Comparison of ENCODE assay signal across 24 cellular contexts in genomic region chr12:72077111-72077820, GRCh38.
DNase-seq lines count a peak whose midpoint lies in the region; ATAC-seq, FAIRE-seq and TF ChIP-seq lines count a peak whose summit lies in the region.
"Had no signal": no experiment of that assay in that cellular context is flagged by ENCODE, and none has a peak within 500 bp of the region (broad histone marks: within the 10 kb centered on the region; RNA-seq: fewer than 3 reads in every experiment).

No MANE protein-coding gene starts in this region.

- H3K79me2 ChIP-seq in H1 (ENCODE audit: control insufficient read depth in 1 of 2, insufficient read depth in 2 of 2, low read length in 2 of 2): no peaks in the 10 kb centered on the region
- H3K79me2 ChIP-seq in OCI-LY7 (ENCODE audit: insufficient read depth, low read depth, low read length): no peaks in the 10 kb centered on the region

- H3K14ac ChIP-seq in H1 (ENCODE audit: insufficient read length): no peak overlapping the region
- no peak overlapping the region for H3K14ac ChIP-seq in neuronal stem cell (ENCODE audit: low read length)

- H3K4me1 ChIP-seq in H1 (replicated peaks in 1 of 4; ENCODE audit: control insufficient read depth in 3 of 4, insufficient read depth in 4 of 4, low read length in 3 of 4): no peaks in the 10 kb centered on the region
- H3K4me1 ChIP-seq in neuronal stem cell (ENCODE audit: control insufficient read depth in 2 of 2, insufficient read depth in 1 of 2, low read depth in 1 of 2, low read length in 2 of 2): no peaks in the 10 kb centered on the region
- no peaks in the 10 kb centered on the region for H3K4me1 ChIP-seq in OCI-LY7 (ENCODE audit: insufficient read depth, low read length, poor library complexity, severe bottlenecking)
- H3K4me1 ChIP-seq: body of pancreas, Peyer's patch, SJSA1, upper lobe of left lung had no signal

- no peak overlapping the region for H3K56ac ChIP-seq in H1 (replicated peaks; ENCODE audit: insufficient read length, low read depth, low read length)

- no peak overlapping the region for H2BK20ac ChIP-seq in H1 (ENCODE audit: low read length)

- in situ Hi-C loops in G401 (cut with HindIII; ENCODE audit: low sequenced_read_pairs): no loop called here

- no peaks in the 10 kb centered on the region for H3K4me1 Mint-ChIP-seq in activated CD4-positive, alpha-beta T cell treated with anti-CD3 and anti-CD28 coated beads, Interleukin-2, amount 10 ng/mL, durations not matched to agents 24 days and 14 days
- H3K4me1 Mint-ChIP-seq: naive thymus-derived CD4-positive, alpha-beta T cell; T-cell had no signal

- no peak for ATAC-seq in HG03175 (IDR thresholded peaks at IDR 0.05; ENCODE audit: unreplicated experiment)
- ATAC-seq: body of pancreas; naive thymus-derived CD4-positive, alpha-beta T cell; T-cell had no signal

- H2BK15ac ChIP-seq in H1 (ENCODE audit: low read length): no peak overlapping the region
- no peak overlapping the region for H2BK15ac ChIP-seq in neuronal stem cell (ENCODE audit: low read length)

- H3K9me3 Mint-ChIP-seq in activated CD4-positive, alpha-beta T cell treated with anti-CD3 and anti-CD28 coated beads, Interleukin-2, amount 10 ng/mL, durations not matched to agents 24 days and 14 days: no peaks in the 10 kb centered on the region

- H4K20me1 ChIP-seq in H1 (replicated peaks in 1 of 2; ENCODE audit: control insufficient read depth in 1 of 2, insufficient read depth in 2 of 2, low read length in 2 of 2) (no peaks in the 10 kb centered on the region), OCI-LY7 (ENCODE audit: insufficient read depth, low read length) (no peaks in the 10 kb centered on the region)

- H3K36me3 ChIP-seq in H1 (ENCODE audit: control insufficient read depth in 2 of 4, insufficient read depth in 4 of 4, low read length in 3 of 4) (no peaks in the 10 kb centered on the region), neuronal stem cell (replicated peaks in 1 of 2; ENCODE audit: control insufficient read depth in 2 of 2, insufficient read depth in 2 of 2, low read length in 2 of 2) (no peaks in the 10 kb centered on the region), OCI-LY7 (ENCODE audit: insufficient read depth, low read length) (no peaks in the 10 kb centered on the region)
- H3K36me3 ChIP-seq: Peyer's patch, SJSA1, upper lobe of left lung had no signal

- H4K5ac ChIP-seq in H1 (ENCODE audit: insufficient read length, low read depth, low read length): no peak overlapping the region

- H3K4me3 ChIP-seq in H1 (ENCODE audit: extremely low read depth in 1 of 4, insufficient read depth in 2 of 4, low read depth in 3 of 4, low read length in 4 of 4): no peak overlapping the region
- no peak overlapping the region for H3K4me3 ChIP-seq in neuronal stem cell (ENCODE audit: low read length in 2 of 2)
- H3K4me3 ChIP-seq in OCI-LY7 (ENCODE audit: low read depth, low read length, poor library complexity, severe bottlenecking): no peak overlapping the region
- H3K4me3 ChIP-seq: body of pancreas, Peyer's patch, SJSA1, smooth muscle cell, upper lobe of left lung had no signal

- no peaks in the 10 kb centered on the region for H3K9me3 ChIP-seq in H1 (ENCODE audit: insufficient read depth in 2 of 2, low read depth in 1 of 2, low read length in 1 of 2)
- no peaks in the 10 kb centered on the region for H3K9me3 ChIP-seq in neuronal stem cell (replicated peaks in 1 of 2; ENCODE audit: control insufficient read depth in 2 of 2, insufficient read depth in 1 of 2, low read depth in 1 of 2, low read length in 2 of 2)
- no peaks in the 10 kb centered on the region for H3K9me3 ChIP-seq in OCI-LY7 (ENCODE audit: low read length)
- H3K9me3 ChIP-seq: body of pancreas, Peyer's patch, SJSA1, upper lobe of left lung had no signal

- H3K23ac ChIP-seq in H1 (ENCODE audit: insufficient read length): no peak overlapping the region
- H3K23ac ChIP-seq in neuronal stem cell (ENCODE audit: low read depth, low read length, poor library complexity): no peak overlapping the region

- no peaks in the 10 kb centered on the region for H3K9me2 ChIP-seq in OCI-LY7 (ENCODE audit: insufficient read depth, low read length)

- H3K4me2 ChIP-seq in H1 (ENCODE audit: insufficient read depth in 1 of 2, low read depth in 2 of 2, low read length in 2 of 2): no peak overlapping the region
- H3K4me2 ChIP-seq in neuronal stem cell (ENCODE audit: insufficient read depth, low read length, poor library complexity, severe bottlenecking): no peak overlapping the region
- H3K4me2 ChIP-seq in OCI-LY7 (ENCODE audit: low read length): no peak overlapping the region
- H3K4me2 ChIP-seq: smooth muscle cell had no signal

- TF ChIP-seq CTCF in H1 (IDR thresholded peaks at IDR 0.05; ENCODE audit: control extremely low read depth in 1 of 3, insufficient read depth in 1 of 3, low read depth in 1 of 3, low read length in 3 of 3) (no peak), OCI-LY7 (conservative IDR thresholded peaks at IDR 0.05; ENCODE audit: low read length) (no peak)

- TF ChIP-seq POLR2A in H1 (IDR thresholded peaks at IDR 0.05; ENCODE audit: control extremely low read depth in 1 of 2, low read depth in 2 of 2, low read length in 2 of 2): no peak

- H3K27ac Mint-ChIP-seq in activated CD4-positive, alpha-beta T cell treated with anti-CD3 and anti-CD28 coated beads, Interleukin-2, amount 10 ng/mL, durations not matched to agents 24 days and 14 days: no peak overlapping the region
- H3K27ac Mint-ChIP-seq: naive thymus-derived CD4-positive, alpha-beta T cell; T-cell had no signal

- TF ChIP-seq RAD21 in H1 (IDR thresholded peaks at IDR 0.05 in 1 of 2, conservative IDR thresholded peaks at IDR 0.05 in 1 of 2; ENCODE audit: low read depth in 2 of 2, low read length in 2 of 2): no peak

- H3K79me1 ChIP-seq in H1 (ENCODE audit: low read depth, low read length) (no peaks in the 10 kb centered on the region), neuronal stem cell (ENCODE audit: low read depth, low read length) (no peaks in the 10 kb centered on the region)

- no peak overlapping the region for H3K9ac ChIP-seq in H1 (replicated peaks in 1 of 4; ENCODE audit: extremely low read depth in 1 of 4, low read depth in 3 of 4, low read length in 3 of 4)
- H3K9ac ChIP-seq in neuronal stem cell (ENCODE audit: low read depth, low read length, poor library complexity): no peak overlapping the region

- CTCF ChIA-PET in H1 (lab: Charles Lee; ENCODE audit: partially characterized antibody): interaction anchor here (0.5 to 1.2 kb wide), 5 partner anchors 14 to 856 kb away, joined by 3 to 7 read pairs (median 3); no protein-coding TSS in a partner anchor
- CTCF ChIA-PET in OCI-LY7 (lab: Charles Lee; ENCODE audit: unreplicated experiment): no interaction called here

- no peak for TF ChIP-seq EP300 in H1 (IDR thresholded peaks at IDR 0.05; ENCODE audit: borderline replicate concordance in 1 of 2, low read depth in 2 of 2, low read length in 2 of 2)

- intact Hi-C loops in activated CD4-positive, alpha-beta T cell treated with anti-CD3 and anti-CD28 coated beads, Interleukin-2, amount 10 ng/mL, durations not matched to agents 24 days and 14 days (cut with micrococcal nuclease): no loop called here
- intact Hi-C loops in OCI-LY7 (cut with micrococcal nuclease; ENCODE audit: unreplicated experiment): no loop called here

- H3K27ac ChIP-seq in H1 (ENCODE audit: low read depth, low read length): no peak overlapping the region
- H3K27ac ChIP-seq in neuronal stem cell (replicated peaks; ENCODE audit: low read length): no peak overlapping the region
- H3K27ac ChIP-seq in OCI-LY7 (ENCODE audit: low read depth, low read length, poor library complexity, severe bottlenecking): no peak overlapping the region
- H3K27ac ChIP-seq: body of pancreas, Peyer's patch, SJSA1, upper lobe of left lung had no signal

- no TSS peak for BruUV-seq in OCI-LY7 (replicated peaks; lab: Mats Ljungman, UMichigan)

- H3K23me2 ChIP-seq in H1 (ENCODE audit: low read depth, low read length): no peaks in the 10 kb centered on the region

- H3K27me3 ChIP-seq in H1 (replicated peaks in 1 of 4; ENCODE audit: control insufficient read depth in 3 of 4, extremely low read depth in 1 of 4, insufficient read depth in 3 of 4, low read length in 3 of 4) (no peaks in the 10 kb centered on the region), neuronal stem cell (ENCODE audit: control insufficient read depth in 3 of 3, insufficient read depth in 3 of 3, low read depth in 1 of 3, low read length in 3 of 3) (no peaks in the 10 kb centered on the region)
- H3K27me3 ChIP-seq: body of pancreas, Peyer's patch, SJSA1, upper lobe of left lung had no signal

- H2BK12ac ChIP-seq in H1 (ENCODE audit: low read depth, low read length) (no peak overlapping the region), neuronal stem cell (ENCODE audit: low read length) (no peak overlapping the region)

- H3K27me3 Mint-ChIP-seq in activated CD4-positive, alpha-beta T cell treated with anti-CD3 and anti-CD28 coated beads, Interleukin-2, amount 10 ng/mL, durations not matched to agents 24 days and 14 days: peaks cover 2% of the 10 kb centered on the region

- H3K18ac ChIP-seq in H1 (ENCODE audit: extremely low read depth, low read length) (no peak overlapping the region), neuronal stem cell (ENCODE audit: low read length) (no peak overlapping the region)

- POLR2A ChIA-PET in H1 (lab: Charles Lee; ENCODE audit: partially characterized antibody): no interaction called here
- POLR2A ChIA-PET in OCI-LY7 (lab: Charles Lee): interaction anchor here (0.7 kb wide), 1 partner anchor 9 kb away, joined by 3 read pairs; no protein-coding TSS in a partner anchor

- H2AFZ ChIP-seq in H1 (ENCODE audit: low read length) (0 out of 2 replicates have a peak overlapping the region, but pooled peaks have one; percentile 64), neuronal stem cell (ENCODE audit: low read length) (no peak overlapping the region), OCI-LY7 (ENCODE audit: low read length) (no peak overlapping the region)

- no peak for FAIRE-seq in H1 (lab: Jason Lieb, UNC)

- no peak overlapping the region for H3K4ac ChIP-seq in H1 (replicated peaks; ENCODE audit: insufficient read length, low read depth, low read length)
- H3K4ac ChIP-seq in neuronal stem cell (ENCODE audit: low read length): no peak overlapping the region

- H4K91ac ChIP-seq in H1 (replicated peaks; ENCODE audit: insufficient read length, low read length): no peak overlapping the region
- H4K91ac ChIP-seq in neuronal stem cell (ENCODE audit: low read depth, low read length, poor library complexity): no peak overlapping the region

- 89% methylated on average over 5 of the region's 5 CpGs; no CpG with 5 or more reads in 1 of the 2 experiments for WGBS in H1 (ENCODE audit: extremely low coverage in 1 of 2, insufficient coverage in 1 of 2, insufficient read length in 1 of 2, insufficient replicate concordance in 2 of 2, low coverage in 1 of 2, low lambda C conversion rate in 2 of 2, missing lambda C conversion rate in 1 of 2), 2 experiments
- WGBS in neuronal stem cell (ENCODE audit: extremely low coverage in 2 of 2, insufficient read length in 2 of 2, insufficient replicate concordance in 1 of 2), 2 donors: no CpG with 5 or more reads among the region's 5 CpGs

- H2AK5ac ChIP-seq in H1 (ENCODE audit: low read depth, low read length) (no peak overlapping the region), neuronal stem cell (ENCODE audit: low read depth, low read length) (no peak overlapping the region)

- H2BK120ac ChIP-seq in H1 (replicated peaks; ENCODE audit: low read depth, low read length) (no peak overlapping the region), neuronal stem cell (ENCODE audit: low read depth, low read length) (no peak overlapping the region)

- peak; percentile 64 for DNase-seq in G401 (ENCODE audit: low spot score)
- DNase-seq in NCI-H1436 treated with DMSO at 0.1 percent for 48 hours (lab: John Stamatoyannopoulos, UW): peak; percentile 48
- DNase-seq in NCI-H345 treated with DMSO at 0.1 percent for 48 hours (lab: John Stamatoyannopoulos, UW; ENCODE audit: unreplicated experiment): peak; percentile 76
- DNase-seq in H1 (ENCODE audit: low read depth in 1 of 2, low spot score in 2 of 2): no peak
- DNase-seq in neuronal stem cell (ENCODE audit: low spot score): no peak
- no peak for DNase-seq in activated CD4-positive, alpha-beta T cell treated with anti-CD3 and anti-CD28 coated beads, Interleukin-2, amount 10 ng/mL, durations not matched to agents 24 days and 14 days
- DNase-seq in OCI-LY7 (ENCODE audit: low spot score): no peak
- DNase-seq: ACHN; activated CD8-positive, alpha-beta memory T cell treated with anti-CD3 and anti-CD28 coated beads for 24 hours; activated T-cell treated with anti-CD3 and anti-CD28 coated beads, Interleukin-2, amount 50 U/mL, for 1 hour; body of pancreas; DMS79 treated with DMSO at 0.1 percent for 48 hours; effector CD8-positive, alpha-beta T cell; H9; MV-4-11; naive thymus-derived CD4-positive, alpha-beta T cell; NK-92 treated with Interleukin-12 subunit alpha and Interleukin-12 subunit beta, amount 100 ng/mL, for 24 hours; Peyer's patch; substantia nigra; T-cell; upper lobe of left lung had no signal

- H4K8ac ChIP-seq in H1 (ENCODE audit: extremely low read depth, insufficient read depth, low read length): no peak overlapping the region
- H4K8ac ChIP-seq in neuronal stem cell (ENCODE audit: low read depth, low read length): no peak overlapping the region

- H3K36me3 Mint-ChIP-seq in activated CD4-positive, alpha-beta T cell treated with anti-CD3 and anti-CD28 coated beads, Interleukin-2, amount 10 ng/mL, durations not matched to agents 24 days and 14 days (ENCODE audit: low read depth): no peaks in the 10 kb centered on the region
- H3K36me3 Mint-ChIP-seq: naive thymus-derived CD4-positive, alpha-beta T cell; T-cell had no signal

- H2BK5ac ChIP-seq in H1 (ENCODE audit: low read depth, low read length) (no peak overlapping the region), neuronal stem cell (ENCODE audit: low read length) (no peak overlapping the region)

- no peak overlapping the region for H3K4me3 Mint-ChIP-seq in activated CD4-positive, alpha-beta T cell treated with anti-CD3 and anti-CD28 coated beads, Interleukin-2, amount 10 ng/mL, durations not matched to agents 24 days and 14 days
- H3K4me3 Mint-ChIP-seq: H9; naive thymus-derived CD4-positive, alpha-beta T cell; T-cell had no signal

Comparison
In these comparisons a context has a peak if more than half of its experiments do, and no peak if none do; other contexts are left out.
1. DNase-seq: peak in G401 (single experiment), NCI-H1436 treated with DMSO at 0.1 percent for 48 hours (single experiment) and NCI-H345 treated with DMSO at 0.1 percent for 48 hours (single experiment); none in H1 (0 of 2), neuronal stem cell (single experiment), activated CD4-positive, alpha-beta T cell treated with anti-CD3 and anti-CD28 coated beads, Interleukin-2, amount 10 ng/mL, durations not matched to agents 24 days and 14 days (single experiment) and OCI-LY7 (single experiment).